In genomic region chr6:73421534-73421933, GRCh38 we compare ENCODE assay signal across 32 cellular contexts. TPM values are rescaled to one million over a fixed set of nuclear protein-coding genes. Genes with fewer than 3 reads are reported as not detected.
DNase-seq lines count a peak whose midpoint lies in the region; ATAC-seq and TF ChIP-seq lines count a peak whose summit lies in the region.
"Had no signal": no experiment of that assay in that cellular context is flagged by ENCODE, and none has a peak within 500 bp of the region (broad histone marks: within the 10 kb centered on the region; RNA-seq: fewer than 3 reads in every experiment).

No MANE protein-coding gene starts in this region.

- POLR2A ChIA-PET in CD8-positive, alpha-beta memory T cell (lab: Charles Lee), result interaction anchor here (1.6 kb wide), 1 partner anchor 29 kb away, joined by 8 read pairs; no protein-coding TSS in a partner anchor

- H3K36me3 ChIP-seq in CD8-positive, alpha-beta memory T cell (ENCODE audit: insufficient read depth, low read length), result no peaks in the 10 kb centered on the region
- H3K36me3 ChIP-seq: WERI-Rb-1 had no signal

- no peaks in the 10 kb centered on the region for H3K27me3 Mint-ChIP-seq in T-helper 2 cell treated with Interferon-gamma antibody and Interleukin-4, amounts not matched to agents 5 μg/mL and 100 μg/mL, for 36 hours (ENCODE audit: low read depth)
- H3K27me3 Mint-ChIP-seq in CD8-positive, alpha-beta memory T cell, result no peaks in the 10 kb centered on the region
- no peaks in the 10 kb centered on the region for H3K27me3 Mint-ChIP-seq in activated T-helper 17 cell treated with anti-CD3 and anti-CD28 coated beads, Interleukin-2, amount 50 U/mL, for 72 hours
- no peaks in the 10 kb centered on the region for H3K27me3 Mint-ChIP-seq in natural killer cell (ENCODE audit: low read depth in 2 of 2)
- H3K27me3 Mint-ChIP-seq: activated naive CD4-positive, alpha-beta T cell treated with anti-CD3 and anti-CD28 coated beads, Interleukin-2, amount 50 U/mL, for 24 hours; dendritic cell treated with granulocyte-macrophage colony-stimulating factor and Interleukin-4, amounts not matched to agents 40 ng/mL and 50 ng/mL, for 4 days had no signal

- H3K9me3 ChIP-seq in CD8-positive, alpha-beta memory T cell (ENCODE audit: low read length), result no peaks in the 10 kb centered on the region
- H3K9me3 ChIP-seq: ascending aorta had no signal

- no peaks in the 10 kb centered on the region for H3K9me3 Mint-ChIP-seq in T-helper 2 cell treated with Interferon-gamma antibody and Interleukin-4, amounts not matched to agents 5 μg/mL and 100 μg/mL, for 36 hours
- no peaks in the 10 kb centered on the region for H3K9me3 Mint-ChIP-seq in CD8-positive, alpha-beta memory T cell
- H3K9me3 Mint-ChIP-seq in activated T-helper 17 cell treated with anti-CD3 and anti-CD28 coated beads, Interleukin-2, amount 50 U/mL, for 72 hours, result no peaks in the 10 kb centered on the region
- H3K9me3 Mint-ChIP-seq in natural killer cell, result no peaks in the 10 kb centered on the region
- H3K9me3 Mint-ChIP-seq: activated naive CD4-positive, alpha-beta T cell treated with anti-CD3 and anti-CD28 coated beads, Interleukin-2, amount 50 U/mL, for 24 hours; activated T-cell treated with anti-CD3 and anti-CD28 coated beads, Interleukin-2, amount 50 U/mL, for 4 hours; dendritic cell treated with granulocyte-macrophage colony-stimulating factor and Interleukin-4, amounts not matched to agents 40 ng/mL and 50 ng/mL, for 4 days; GM23338 had no signal

- TF ChIP-seq CTCF in natural killer cell (IDR thresholded peaks at IDR 0.05), result no peak

- no peak for DNase-seq in T-helper 2 cell treated with Interferon-gamma antibody and Interleukin-4, amounts not matched to agents 5 μg/mL and 100 μg/mL, for 36 hours (ENCODE audit: low spot score)
- DNase-seq in T-helper 2 cell (no peak), natural killer cell (no peak), retina (no peak), glomerular visceral epithelial cell (ENCODE audit: extremely low spot score) (no peak)
- DNase-seq in CD8-positive, alpha-beta memory T cell, result no peak
- DNase-seq: activated CD4-positive, alpha-beta T cell treated with anti-CD3 and anti-CD28 coated beads, Interleukin-2, amount 50 U/mL, for 48 hours; activated T-cell treated with anti-CD3 and anti-CD28 coated beads, Interleukin-2, amount 50 U/mL, for 4 hours; AML-193; COR-L47; DMS79; GF-D8; kidney glomerular epithelial cell; NCI-H1105 treated with DMSO at 0.1 percent for 48 hours; NCI-H2029; NCI-H345; NCI-H748 treated with DMSO at 0.1 percent for 48 hours; occipital lobe; RPMI8226; T-helper 9 cell; trophoblast cell; WERI-Rb-1 had no signal

- H3K27ac Mint-ChIP-seq in T-helper 2 cell treated with Interferon-gamma antibody and Interleukin-4, amounts not matched to agents 5 μg/mL and 100 μg/mL, for 36 hours, result peak overlapping the region; percentile 92
- peak overlapping the region; percentile 97 to 99 (median 98) for H3K27ac Mint-ChIP-seq in CD8-positive, alpha-beta memory T cell
- H3K27ac Mint-ChIP-seq in activated T-helper 17 cell treated with anti-CD3 and anti-CD28 coated beads, Interleukin-2, amount 50 U/mL, for 72 hours, result peak overlapping the region; percentile 74
- peak overlapping the region; percentile 92 to 95 for H3K27ac Mint-ChIP-seq in natural killer cell
- H3K27ac Mint-ChIP-seq: dendritic cell treated with granulocyte-macrophage colony-stimulating factor and Interleukin-4, amounts not matched to agents 40 ng/mL and 50 ng/mL, for 4 days; GM23338 had no signal

- CTCF ChIA-PET in CD8-positive, alpha-beta memory T cell (lab: Charles Lee), result interaction anchor here (1.0 to 1.1 kb wide), 3 partner anchors 29 to 40 kb away, joined by 3 read pairs; partner anchors contain the start of gene MTO1

- H3K4me1 ChIP-seq in CD8-positive, alpha-beta memory T cell (ENCODE audit: insufficient read depth, low read length), result peaks cover 23% of the 10 kb centered on the region
- H3K4me1 ChIP-seq: ascending aorta had no signal

- no peak for ATAC-seq in activated T-helper 17 cell treated with anti-CD3 and anti-CD28 coated beads, Interleukin-2, amount 50 U/mL, for 72 hours (replicated peaks)
- no peak for ATAC-seq in natural killer cell
- no peak for ATAC-seq in HG03460 (IDR thresholded peaks at IDR 0.05; ENCODE audit: unreplicated experiment)
- ATAC-seq: GM23338 had no signal

- H3K4me3 Mint-ChIP-seq in T-helper 2 cell treated with Interferon-gamma antibody and Interleukin-4, amounts not matched to agents 5 μg/mL and 100 μg/mL, for 36 hours, result peak overlapping the region; percentile 72
- peak overlapping the region in 3 of 7 donors; percentile 64 to 81 (median 78) for H3K4me3 Mint-ChIP-seq in CD8-positive, alpha-beta memory T cell
- no peak overlapping the region for H3K4me3 Mint-ChIP-seq in activated T-helper 17 cell treated with anti-CD3 and anti-CD28 coated beads, Interleukin-2, amount 50 U/mL, for 72 hours
- peak overlapping the region; percentile 70 for H3K4me3 Mint-ChIP-seq in natural killer cell
- H3K4me3 Mint-ChIP-seq: activated naive CD4-positive, alpha-beta T cell treated with anti-CD3 and anti-CD28 coated beads, Interleukin-2, amount 50 U/mL, for 24 hours; activated T-cell treated with anti-CD3 and anti-CD28 coated beads, Interleukin-2, amount 50 U/mL, for 4 hours; dendritic cell treated with granulocyte-macrophage colony-stimulating factor and Interleukin-4, amounts not matched to agents 40 ng/mL and 50 ng/mL, for 4 days; GM23338 had no signal

- H3K27me3 ChIP-seq in CD8-positive, alpha-beta memory T cell (ENCODE audit: insufficient read depth, low read length, poor library complexity, severe bottlenecking), result no peaks in the 10 kb centered on the region
- H3K27me3 ChIP-seq: ascending aorta had no signal

- peaks cover 63% of the 10 kb centered on the region for H3K36me3 Mint-ChIP-seq in T-helper 2 cell treated with Interferon-gamma antibody and Interleukin-4, amounts not matched to agents 5 μg/mL and 100 μg/mL, for 36 hours (ENCODE audit: low read depth)
- peaks cover 4 to 27% (median 8%) of the 10 kb centered on the region in 3 donors for H3K36me3 Mint-ChIP-seq in CD8-positive, alpha-beta memory T cell
- H3K36me3 Mint-ChIP-seq in activated T-helper 17 cell treated with anti-CD3 and anti-CD28 coated beads, Interleukin-2, amount 50 U/mL, for 72 hours (ENCODE audit: low read depth), result peaks cover 86% of the 10 kb centered on the region
- H3K36me3 Mint-ChIP-seq in natural killer cell, result no peaks in the 10 kb centered on the region

- H3K4me3 ChIP-seq in CD8-positive, alpha-beta memory T cell (ENCODE audit: low read length), result no peak overlapping the region
- H3K4me3 ChIP-seq: ascending aorta, GM23338 had no signal

- peaks cover 27% of the 10 kb centered on the region for H3K4me1 Mint-ChIP-seq in T-helper 2 cell treated with Interferon-gamma antibody and Interleukin-4, amounts not matched to agents 5 μg/mL and 100 μg/mL, for 36 hours (ENCODE audit: low read depth)
- H3K4me1 Mint-ChIP-seq in CD8-positive, alpha-beta memory T cell, result peaks cover 24 to 38% (median 37%) of the 10 kb centered on the region in 3 donors
- H3K4me1 Mint-ChIP-seq in activated T-helper 17 cell treated with anti-CD3 and anti-CD28 coated beads, Interleukin-2, amount 50 U/mL, for 72 hours, result no peaks in the 10 kb centered on the region
- H3K4me1 Mint-ChIP-seq in natural killer cell, result peaks cover 24% of the 10 kb centered on the region in 2 donors
- H3K4me1 Mint-ChIP-seq: GM23338 had no signal

- H3K27ac ChIP-seq in CD8-positive, alpha-beta memory T cell (ENCODE audit: low read depth, low read length), result peak overlapping the region; percentile 75
- H3K27ac ChIP-seq: ascending aorta, WERI-Rb-1 had no signal

- intact Hi-C loops in natural killer cell (cut with micrococcal nuclease), result loop anchor here (5.0 kb wide), 2 partner anchors 34 to 101 kb away; partner anchors contain the start of gene EEF1A1

RNA-seq across cellular contexts. Expression of gene DDX43, which starts 26.9 kb away (rescaled TPM):
- under 1 TPM; 0.71 to 0.98 TPM for total RNA-seq in CD8-positive, alpha-beta memory T cell
- 1.6 TPM for polyA plus RNA-seq in CD8-positive, alpha-beta memory T cell
- total RNA-seq in activated T-helper 17 cell treated with anti-CD3 and anti-CD28 coated beads, Interleukin-2, amount 50 U/mL, for 72 hours, result under 1 TPM; 0.90 to 0.97 TPM
- total RNA-seq in natural killer cell, result 1 to 10 TPM in 2 of 3 donors, not detected in 1; 1.2 to 2.6 TPM
- total RNA-seq: A172, ascending aorta, cardiac septum, skeletal muscle tissue had no signal

RNA-seq across cellular contexts. Expression of gene CGAS, which starts 30.6 kb away (rescaled TPM):
- 10 to 100 TPM; 48.3 to 49.3 TPM for total RNA-seq in CD8-positive, alpha-beta memory T cell
- 13.2 TPM for polyA plus RNA-seq in CD8-positive, alpha-beta memory T cell
- 10 to 100 TPM; 37.5 to 56.0 TPM for total RNA-seq in activated T-helper 17 cell treated with anti-CD3 and anti-CD28 coated beads, Interleukin-2, amount 50 U/mL, for 72 hours
- total RNA-seq in natural killer cell, result 10 to 100 TPM; 15.5 to 17.8 (median 16.6) TPM
- total RNA-seq: A172 had no signal

RNA-seq across cellular contexts. Expression of gene MTO1, which starts 40.0 kb away (rescaled TPM):
- total RNA-seq in CD8-positive, alpha-beta memory T cell, result 10 to 100 TPM; 44.2 to 48.1 TPM
- polyA plus RNA-seq in CD8-positive, alpha-beta memory T cell, result 34.4 TPM
- total RNA-seq in activated T-helper 17 cell treated with anti-CD3 and anti-CD28 coated beads, Interleukin-2, amount 50 U/mL, for 72 hours, result 10 to 100 TPM; 46.8 to 57.7 TPM
- 10 to 100 TPM; 37.8 to 46.1 (median 41.3) TPM for total RNA-seq in natural killer cell

RNA-seq across cellular contexts. Expression of gene OOEP, which starts 51.8 kb away (rescaled TPM):
- under 1 TPM in 1 of 2 experiments, not detected in 1; 0.47 TPM for total RNA-seq in CD8-positive, alpha-beta memory T cell
- not detected for polyA plus RNA-seq in CD8-positive, alpha-beta memory T cell
- total RNA-seq in activated T-helper 17 cell treated with anti-CD3 and anti-CD28 coated beads, Interleukin-2, amount 50 U/mL, for 72 hours, result 1 to 10 TPM in 1 of 2 donors, under 1 TPM in 1; 0.26 to 1.0 TPM
- total RNA-seq in natural killer cell, result 1 to 10 TPM in 1 of 3 donors, under 1 TPM in 1, not detected in 1; 0.35 to 1.1 TPM
- total RNA-seq: A172, ascending aorta, cardiac septum, GM23338, occipital lobe, skeletal muscle tissue had no signal

RNA-seq across cellular contexts. Expression of gene KHDC3L, which starts 59.1 kb away (rescaled TPM):
- total RNA-seq in CD8-positive, alpha-beta memory T cell, result not detected
- not detected for polyA plus RNA-seq in CD8-positive, alpha-beta memory T cell
- not detected for total RNA-seq in activated T-helper 17 cell treated with anti-CD3 and anti-CD28 coated beads, Interleukin-2, amount 50 U/mL, for 72 hours
- total RNA-seq in natural killer cell, result not detected
- total RNA-seq: A172; activated T-cell treated with anti-CD3 and anti-CD28 coated beads, Interleukin-2, amount 50 U/mL, for 4 hours; ascending aorta; cardiac septum; fibroblast of lung; GM23338; occipital lobe; skeletal muscle tissue had no signal
- polyA plus RNA-seq: fibroblast of lung, GM23338 had no signal
